Comparison of ENCODE assay signal across 17 cellular contexts in the genomic region with DNA sequence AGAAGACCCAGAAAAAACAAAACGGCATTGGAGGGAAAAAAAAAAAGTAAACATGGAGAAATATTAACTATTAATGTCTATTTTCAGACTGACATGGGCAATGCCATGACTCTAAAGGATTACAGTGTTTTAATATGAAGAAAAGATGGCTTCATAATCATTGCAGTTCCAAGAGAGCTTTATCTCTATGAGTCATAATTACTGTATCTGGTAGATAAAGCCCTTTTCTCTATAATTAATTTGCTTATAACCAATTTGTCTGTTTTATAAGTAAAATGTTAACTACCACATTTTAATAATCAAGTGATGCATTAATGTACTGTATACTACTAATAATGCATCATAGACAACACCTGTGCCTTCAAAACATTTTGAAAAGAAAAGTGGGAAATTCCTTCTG.
"Had no signal": no experiment of that assay in that cellular context is flagged by ENCODE, and none has a peak within 500 bp of the region (broad histone marks: within the 10 kb centered on the region; RNA-seq: fewer than 3 reads in every experiment).

No MANE protein-coding gene starts in this region.

- ATAC-seq: esophagus mucosa; heart right ventricle; naive thymus-derived CD8-positive, alpha-beta T cell had no signal

- DNase-seq: effector memory CD4-positive, alpha-beta T cell; heart right ventricle; hypothalamus; kidney glomerular epithelial cell; mammary epithelial cell; naive thymus-derived CD8-positive, alpha-beta T cell; posterior cingulate gyrus; stimulated activated CD4-positive, alpha-beta T cell treated with anti-CD3 and anti-CD28 coated beads, Interleukin-2, amount 100 ng/mL, for 48 hours; stimulated activated naive CD4-positive, alpha-beta T cell treated with Interleukin-2 at 50 U/mL for 16 hours; trophoblast cell had no signal

- H3K4me3 Mint-ChIP-seq: naive thymus-derived CD8-positive, alpha-beta T cell had no signal

- H3K27me3 Mint-ChIP-seq: naive thymus-derived CD8-positive, alpha-beta T cell had no signal

- H3K9me3 ChIP-seq: heart right ventricle, neutrophil, right atrium auricular region had no signal

- H3K4me3 ChIP-seq: heart right ventricle, right atrium auricular region, smooth muscle cell had no signal

- FAIRE-seq: endometrium, frontal cortex, islet of Langerhans had no signal

- H3K27ac Mint-ChIP-seq: naive thymus-derived CD8-positive, alpha-beta T cell had no signal

- H3K27me3 ChIP-seq: heart right ventricle, neutrophil, right atrium auricular region had no signal

- H3K4me1 Mint-ChIP-seq: naive thymus-derived CD8-positive, alpha-beta T cell had no signal

- H3K27ac ChIP-seq: heart right ventricle, neutrophil, right atrium auricular region had no signal

- H3K9me3 Mint-ChIP-seq: naive thymus-derived CD8-positive, alpha-beta T cell had no signal

- H3K4me2 ChIP-seq: smooth muscle cell had no signal
